Comparison of ENCODE assay signal across 9 cellular contexts in genomic region chr10:122140477-122140902, GRCh38.
DNase-seq lines count a peak whose midpoint lies in the region; ATAC-seq and TF ChIP-seq lines count a peak whose summit lies in the region.
"Had no signal": no experiment of that assay in that cellular context is flagged by ENCODE, and none has a peak within 500 bp of the region (broad histone marks: within the 10 kb centered on the region; RNA-seq: fewer than 3 reads in every experiment).

No MANE protein-coding gene starts in this region.

- peaks cover 8% of the 10 kb centered on the region for H3K9me3 Mint-ChIP-seq in progenitor cell of endocrine pancreas (ENCODE audit: low read depth)

- no peak for TF ChIP-seq CTCF in fibroblast of pulmonary artery (IDR thresholded peaks at IDR 0.05; ENCODE audit: low read length, missing control alignments)
- no peak for TF ChIP-seq CTCF in progenitor cell of endocrine pancreas (IDR thresholded peaks at IDR 0.05; ENCODE audit: unreplicated experiment)

- H3K27me3 Mint-ChIP-seq in progenitor cell of endocrine pancreas = no peaks in the 10 kb centered on the region

- peak overlapping the region; percentile 21 for H3K4me3 Mint-ChIP-seq in progenitor cell of endocrine pancreas (ENCODE audit: low read depth)
- H3K4me3 Mint-ChIP-seq: activated CD8-positive, alpha-beta T cell treated with anti-CD3 and anti-CD28 coated beads, Interleukin-2, amount 10 ng/mL, durations not matched to agents 7 days and 5 days had no signal

- H3K27ac Mint-ChIP-seq in progenitor cell of endocrine pancreas = peak overlapping the region; percentile 78
- H3K27ac Mint-ChIP-seq: activated CD8-positive, alpha-beta T cell treated with anti-CD3 and anti-CD28 coated beads, Interleukin-2, amount 10 ng/mL, durations not matched to agents 7 days and 5 days had no signal

- peaks cover 17% of the 10 kb centered on the region for H3K36me3 Mint-ChIP-seq in progenitor cell of endocrine pancreas (ENCODE audit: insufficient read depth)

- H3K4me3 ChIP-seq in fibroblast of pulmonary artery (replicated peaks; ENCODE audit: low read depth, low read length) = no peak overlapping the region

- H3K4me1 Mint-ChIP-seq in progenitor cell of endocrine pancreas (ENCODE audit: low read depth) = peaks cover 12% of the 10 kb centered on the region

- ATAC-seq in GM21526 (IDR thresholded peaks at IDR 0.05; ENCODE audit: low FRiP score, unreplicated experiment) = no peak
- ATAC-seq: activated CD8-positive, alpha-beta T cell treated with anti-CD3 and anti-CD28 coated beads, Interleukin-2, amount 10 ng/mL, durations not matched to agents 7 days and 5 days had no signal

- DNase-seq in EL (peak; percentile 75), SHP77 treated with DMSO at 0.1 percent for 48 hours (lab: John Stamatoyannopoulos, UW) (peak; percentile 18), fibroblast of pulmonary artery (ENCODE audit: low read depth) (peak; percentile 75), progenitor cell of endocrine pancreas (ENCODE audit: low spot score, unreplicated experiment) (no peak), germinal center (ENCODE audit: low spot score) (no peak), SKM-1 treated with dmso at 0.1 percent for 144 hours (lab: John Stamatoyannopoulos, UW; ENCODE audit: unreplicated experiment) (no peak)
- DNase-seq in effector CD4-positive, alpha-beta T cell = no peak
- DNase-seq: activated CD8-positive, alpha-beta T cell treated with anti-CD3 and anti-CD28 coated beads, Interleukin-2, amount 10 ng/mL, durations not matched to agents 7 days and 5 days had no signal

Comparison
In these comparisons a context has a peak if more than half of its experiments do, and no peak if none do; other contexts are left out.
1. DNase-seq: peak in EL (single experiment), SHP77 treated with DMSO at 0.1 percent for 48 hours (single experiment) and fibroblast of pulmonary artery (single experiment); none in progenitor cell of endocrine pancreas (single experiment), germinal center (single experiment), effector CD4-positive, alpha-beta T cell (single experiment) and SKM-1 treated with dmso at 0.1 percent for 144 hours (single experiment).